1 cellular context compared by ENCODE assay signal in the genomic region with DNA sequence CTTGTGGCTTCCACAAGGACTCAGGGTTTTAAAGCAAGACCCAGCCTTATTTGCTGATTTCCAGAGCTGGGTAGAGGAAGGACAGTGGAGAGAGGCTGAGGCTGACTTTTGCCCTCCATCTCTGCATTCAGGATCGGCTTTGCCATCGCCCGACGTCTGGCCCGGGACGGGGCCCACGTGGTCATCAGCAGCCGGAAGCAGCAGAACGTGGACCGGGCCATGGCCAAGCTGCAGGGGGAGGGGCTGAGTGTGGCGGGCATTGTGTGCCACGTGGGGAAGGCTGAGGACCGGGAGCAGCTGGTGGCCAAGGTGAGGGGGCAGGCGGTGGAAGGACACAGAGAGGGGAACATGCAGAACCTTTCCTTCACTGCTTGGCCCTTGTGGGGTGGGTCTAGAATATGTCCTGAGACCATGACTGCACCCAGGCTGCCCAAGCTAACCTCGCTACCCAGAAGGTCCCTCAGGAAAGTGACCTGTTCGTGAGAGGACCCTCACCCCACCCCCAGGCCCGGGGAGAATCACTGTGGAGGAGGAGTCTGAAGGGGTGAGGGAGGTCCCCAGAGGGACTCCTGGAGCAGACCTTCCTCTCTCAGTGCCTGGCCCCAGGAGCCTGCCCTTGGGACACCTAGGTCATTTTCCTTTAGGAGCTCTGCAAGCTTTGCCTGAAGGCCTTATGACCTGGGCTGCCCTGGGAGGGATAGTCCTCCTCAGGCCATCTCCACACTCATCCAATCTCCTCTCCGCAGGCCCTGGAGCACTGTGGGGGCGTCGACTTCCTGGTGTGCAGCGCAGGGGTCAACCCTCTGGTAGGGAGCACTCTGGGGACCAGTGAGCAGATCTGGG.
TF ChIP-seq lines count a peak whose summit lies in the region.

No MANE protein-coding gene starts in this region.

TF ChIP-seq in HCT116, 20 proteins besides CTCF, POLR2A, EP300 and RAD21 (continued from another document):
- TF ChIP-seq ELF1 (IDR thresholded peaks at IDR 0.05; ENCODE audit: borderline replicate concordance, low read depth) (no peak), REST (IDR thresholded peaks at IDR 0.05; ENCODE audit: low read depth) (no peak), EGR1 (IDR thresholded peaks at IDR 0.05; ENCODE audit: low read depth) (no peak)
